In the genomic region with DNA sequence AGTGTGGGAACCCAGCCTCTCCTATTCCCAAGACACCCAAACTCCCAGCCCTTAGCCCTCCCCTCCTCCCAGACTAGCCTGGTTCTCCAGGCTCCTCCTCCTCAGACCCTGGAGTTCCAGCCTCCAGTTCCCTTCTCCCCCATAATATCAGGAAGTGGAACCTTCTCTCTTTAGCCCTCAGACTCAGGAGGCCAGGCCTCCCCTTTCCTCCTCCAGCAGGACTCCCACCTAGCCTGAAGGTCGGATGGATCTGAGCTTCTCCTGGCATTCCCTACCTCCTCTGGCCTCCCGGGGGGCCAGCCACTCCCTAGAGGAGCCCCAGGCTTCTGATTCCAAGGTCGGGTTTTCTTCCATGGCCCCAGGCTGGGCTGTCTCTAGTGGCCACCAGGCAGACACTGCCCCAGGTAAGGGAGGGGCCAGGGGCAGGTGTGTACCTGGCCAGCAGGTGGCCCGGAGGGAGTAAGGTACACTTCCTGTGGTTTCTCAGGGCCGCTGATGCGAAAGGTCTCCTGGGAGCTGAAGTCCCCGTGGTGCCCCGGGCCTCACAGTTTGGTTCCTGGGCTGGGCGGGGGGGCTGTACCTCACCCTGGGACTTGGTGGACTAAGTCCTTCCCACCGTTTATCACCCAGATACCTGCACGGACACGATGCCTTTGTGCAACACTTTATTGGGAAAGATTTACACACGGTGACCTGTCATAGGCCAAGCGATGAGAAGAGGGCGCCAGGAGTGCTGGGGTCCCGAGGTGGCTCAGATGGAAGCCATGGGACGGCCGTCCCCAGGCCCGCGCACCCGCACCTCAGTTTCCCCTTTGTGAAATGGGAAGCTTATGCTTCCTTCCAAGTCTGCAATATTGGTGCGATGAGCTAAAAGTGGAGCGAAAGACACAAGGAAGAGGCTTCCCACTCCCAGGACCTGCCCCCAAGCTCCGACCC, we compare ENCODE assay signal across 1 cellular context.
TF ChIP-seq lines count a peak whose summit lies in the region.

A gene with protein sequence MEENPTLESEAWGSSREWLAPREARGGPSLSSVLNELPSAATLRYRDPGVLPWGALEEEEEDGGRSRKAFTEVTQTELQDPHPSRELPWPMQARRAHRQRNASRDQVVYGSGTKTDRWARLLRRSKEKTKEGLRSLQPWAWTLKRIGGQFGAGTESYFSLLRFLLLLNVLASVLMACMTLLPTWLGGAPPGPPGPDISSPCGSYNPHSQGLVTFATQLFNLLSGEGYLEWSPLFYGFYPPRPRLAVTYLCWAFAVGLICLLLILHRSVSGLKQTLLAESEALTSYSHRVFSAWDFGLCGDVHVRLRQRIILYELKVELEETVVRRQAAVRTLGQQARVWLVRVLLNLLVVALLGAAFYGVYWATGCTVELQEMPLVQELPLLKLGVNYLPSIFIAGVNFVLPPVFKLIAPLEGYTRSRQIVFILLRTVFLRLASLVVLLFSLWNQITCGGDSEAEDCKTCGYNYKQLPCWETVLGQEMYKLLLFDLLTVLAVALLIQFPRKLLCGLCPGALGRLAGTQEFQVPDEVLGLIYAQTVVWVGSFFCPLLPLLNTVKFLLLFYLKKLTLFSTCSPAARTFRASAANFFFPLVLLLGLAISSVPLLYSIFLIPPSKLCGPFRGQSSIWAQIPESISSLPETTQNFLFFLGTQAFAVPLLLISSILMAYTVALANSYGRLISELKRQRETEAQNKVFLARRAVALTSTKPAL (minus strand): TSS at position 397 of the 936 bp plus-strand sequence. CDS start 43 bp downstream, at position 354.

TF ChIP-seq in liver, 16 proteins besides CTCF, POLR2A, EP300 and RAD21:
- TF ChIP-seq, protein P1, sequence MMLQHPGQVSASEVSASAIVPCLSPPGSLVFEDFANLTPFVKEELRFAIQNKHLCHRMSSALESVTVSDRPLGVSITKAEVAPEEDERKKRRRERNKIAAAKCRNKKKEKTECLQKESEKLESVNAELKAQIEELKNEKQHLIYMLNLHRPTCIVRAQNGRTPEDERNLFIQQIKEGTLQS (IDR thresholded peaks at IDR 0.05): no peak
- TF ChIP-seq SP1 (IDR thresholded peaks at IDR 0.05): no peak
- TF ChIP-seq, protein P2, sequence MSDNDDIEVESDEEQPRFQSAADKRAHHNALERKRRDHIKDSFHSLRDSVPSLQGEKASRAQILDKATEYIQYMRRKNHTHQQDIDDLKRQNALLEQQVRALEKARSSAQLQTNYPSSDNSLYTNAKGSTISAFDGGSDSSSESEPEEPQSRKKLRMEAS (IDR thresholded peaks at IDR 0.05): no peak
- TF ChIP-seq, protein P3, sequence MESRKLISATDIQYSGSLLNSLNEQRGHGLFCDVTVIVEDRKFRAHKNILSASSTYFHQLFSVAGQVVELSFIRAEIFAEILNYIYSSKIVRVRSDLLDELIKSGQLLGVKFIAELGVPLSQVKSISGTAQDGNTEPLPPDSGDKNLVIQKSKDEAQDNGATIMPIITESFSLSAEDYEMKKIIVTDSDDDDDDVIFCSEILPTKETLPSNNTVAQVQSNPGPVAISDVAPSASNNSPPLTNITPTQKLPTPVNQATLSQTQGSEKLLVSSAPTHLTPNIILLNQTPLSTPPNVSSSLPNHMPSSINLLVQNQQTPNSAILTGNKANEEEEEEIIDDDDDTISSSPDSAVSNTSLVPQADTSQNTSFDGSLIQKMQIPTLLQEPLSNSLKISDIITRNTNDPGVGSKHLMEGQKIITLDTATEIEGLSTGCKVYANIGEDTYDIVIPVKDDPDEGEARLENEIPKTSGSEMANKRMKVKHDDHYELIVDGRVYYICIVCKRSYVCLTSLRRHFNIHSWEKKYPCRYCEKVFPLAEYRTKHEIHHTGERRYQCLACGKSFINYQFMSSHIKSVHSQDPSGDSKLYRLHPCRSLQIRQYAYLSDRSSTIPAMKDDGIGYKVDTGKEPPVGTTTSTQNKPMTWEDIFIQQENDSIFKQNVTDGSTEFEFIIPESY (IDR thresholded peaks at IDR 0.05): no peak
- TF ChIP-seq YY1 (IDR thresholded peaks at IDR 0.05): no peak
- no peak for TF ChIP-seq NR2F2 (IDR thresholded peaks at IDR 0.05)
- no peak for TF ChIP-seq TAF1 (conservative IDR thresholded peaks at IDR 0.05)
- TF ChIP-seq, protein P4, sequence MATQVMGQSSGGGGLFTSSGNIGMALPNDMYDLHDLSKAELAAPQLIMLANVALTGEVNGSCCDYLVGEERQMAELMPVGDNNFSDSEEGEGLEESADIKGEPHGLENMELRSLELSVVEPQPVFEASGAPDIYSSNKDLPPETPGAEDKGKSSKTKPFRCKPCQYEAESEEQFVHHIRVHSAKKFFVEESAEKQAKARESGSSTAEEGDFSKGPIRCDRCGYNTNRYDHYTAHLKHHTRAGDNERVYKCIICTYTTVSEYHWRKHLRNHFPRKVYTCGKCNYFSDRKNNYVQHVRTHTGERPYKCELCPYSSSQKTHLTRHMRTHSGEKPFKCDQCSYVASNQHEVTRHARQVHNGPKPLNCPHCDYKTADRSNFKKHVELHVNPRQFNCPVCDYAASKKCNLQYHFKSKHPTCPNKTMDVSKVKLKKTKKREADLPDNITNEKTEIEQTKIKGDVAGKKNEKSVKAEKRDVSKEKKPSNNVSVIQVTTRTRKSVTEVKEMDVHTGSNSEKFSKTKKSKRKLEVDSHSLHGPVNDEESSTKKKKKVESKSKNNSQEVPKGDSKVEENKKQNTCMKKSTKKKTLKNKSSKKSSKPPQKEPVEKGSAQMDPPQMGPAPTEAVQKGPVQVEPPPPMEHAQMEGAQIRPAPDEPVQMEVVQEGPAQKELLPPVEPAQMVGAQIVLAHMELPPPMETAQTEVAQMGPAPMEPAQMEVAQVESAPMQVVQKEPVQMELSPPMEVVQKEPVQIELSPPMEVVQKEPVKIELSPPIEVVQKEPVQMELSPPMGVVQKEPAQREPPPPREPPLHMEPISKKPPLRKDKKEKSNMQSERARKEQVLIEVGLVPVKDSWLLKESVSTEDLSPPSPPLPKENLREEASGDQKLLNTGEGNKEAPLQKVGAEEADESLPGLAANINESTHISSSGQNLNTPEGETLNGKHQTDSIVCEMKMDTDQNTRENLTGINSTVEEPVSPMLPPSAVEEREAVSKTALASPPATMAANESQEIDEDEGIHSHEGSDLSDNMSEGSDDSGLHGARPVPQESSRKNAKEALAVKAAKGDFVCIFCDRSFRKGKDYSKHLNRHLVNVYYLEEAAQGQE (IDR thresholded peaks at IDR 0.05): no peak
- no peak for TF ChIP-seq JUND (IDR thresholded peaks at IDR 0.05)
- TF ChIP-seq HNF4G (IDR thresholded peaks at IDR 0.05): no peak
- no peak for TF ChIP-seq HNF4A (conservative IDR thresholded peaks at IDR 0.05)
- no peak for TF ChIP-seq FOXA2 (IDR thresholded peaks at IDR 0.05)
- no peak for TF ChIP-seq FOXA1 (IDR thresholded peaks at IDR 0.05)
- TF ChIP-seq EGR1 (IDR thresholded peaks at IDR 0.05; ENCODE audit: low read depth in 2 of 2): no peak
- no peak for TF ChIP-seq RXRA (IDR thresholded peaks at IDR 0.05)
- no peak for TF ChIP-seq GABPA (IDR thresholded peaks at IDR 0.05 in 1 of 2, conservative IDR thresholded peaks at IDR 0.05 in 1 of 2)
